ENCODE assay signal across 10 cellular contexts in the genomic region with DNA sequence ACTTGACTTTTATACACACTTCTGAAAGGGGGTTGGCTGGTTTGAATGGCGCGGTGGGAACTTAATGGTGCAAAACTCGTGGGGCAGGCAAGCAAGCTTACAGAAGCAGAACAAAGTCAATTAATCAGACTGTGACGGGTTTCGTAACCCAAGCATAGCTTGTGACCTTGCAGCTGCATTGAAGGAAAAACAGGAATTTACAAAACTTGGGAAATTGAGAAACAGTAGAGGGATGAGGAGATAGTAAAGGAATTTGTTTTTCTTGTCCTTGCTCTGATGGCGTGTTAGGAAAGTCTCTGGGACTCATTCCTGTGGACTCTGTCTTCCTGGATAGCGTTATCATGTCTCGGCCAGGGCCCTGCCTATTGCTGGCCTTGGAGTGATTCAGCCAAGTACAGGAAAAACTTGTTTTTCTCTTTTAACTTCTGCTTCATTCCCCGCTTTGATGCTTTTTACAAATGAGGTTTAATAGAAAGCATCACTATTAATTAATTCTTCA.
DNase-seq lines count a peak whose midpoint lies in the region; ATAC-seq, FAIRE-seq and TF ChIP-seq lines count a peak whose summit lies in the region.
"Had no signal": no experiment of that assay in that cellular context is flagged by ENCODE, and none has a peak within 500 bp of the region (broad histone marks: within the 10 kb centered on the region; RNA-seq: fewer than 3 reads in every experiment).

No MANE protein-coding gene starts in this region.

- no peak for TF ChIP-seq POLR2A in prostate gland (IDR thresholded peaks at IDR 0.05)

- H3K4me3 ChIP-seq in HL-60 (replicated peaks; ENCODE audit: insufficient read depth, low read length) (no peak overlapping the region), astrocyte (ENCODE audit: insufficient read depth, low read depth, low read length) (no peak overlapping the region), right cardiac atrium (ENCODE audit: low read length) (no peak overlapping the region), subcutaneous abdominal adipose tissue (ENCODE audit: low read depth in 1 of 5, low read length in 5 of 5) (no peak overlapping the region), prostate gland (no peak overlapping the region)

- peaks cover 2% of the 10 kb centered on the region for H3K36me3 Mint-ChIP-seq in astrocyte (ENCODE audit: low read depth, unreplicated experiment)
- H3K36me3 Mint-ChIP-seq in stimulated activated effector memory CD8-positive, alpha-beta T cell treated with anti-CD3 and anti-CD28 coated beads, Interleukin-12 subunit alpha, Interleukin-12 subunit beta, amount 100 ng/mL, for 72 hours, result no peaks in the 10 kb centered on the region
- no peaks in the 10 kb centered on the region for H3K36me3 Mint-ChIP-seq in natural killer cell
- H3K36me3 Mint-ChIP-seq: activated naive CD8-positive, alpha-beta T cell treated with anti-CD3 and anti-CD28 coated beads, Interleukin-2, amount 10 ng/mL, durations not matched to agents 7 days and 5 days had no signal

- H3K4me1 Mint-ChIP-seq in astrocyte (ENCODE audit: low read depth, unreplicated experiment), result peaks cover 38% of the 10 kb centered on the region
- H3K4me1 Mint-ChIP-seq in stimulated activated effector memory CD8-positive, alpha-beta T cell treated with anti-CD3 and anti-CD28 coated beads, Interleukin-12 subunit alpha, Interleukin-12 subunit beta, amount 100 ng/mL, for 72 hours, result no peaks in the 10 kb centered on the region
- H3K4me1 Mint-ChIP-seq in natural killer cell, result no peaks in the 10 kb centered on the region
- H3K4me1 Mint-ChIP-seq: activated naive CD8-positive, alpha-beta T cell treated with anti-CD3 and anti-CD28 coated beads, Interleukin-2, amount 10 ng/mL, durations not matched to agents 7 days and 5 days had no signal

- peak in 1 of 2 experiments; percentile 82 for DNase-seq in HL-60 (ENCODE audit: low read depth in 1 of 2, low spot score in 1 of 2)
- peak; percentile 95 for DNase-seq in astrocyte (ENCODE audit: low read depth)
- DNase-seq in right cardiac atrium, result peak; percentile 40 to 66 (median 41)
- no peak for DNase-seq in prostate gland (ENCODE audit: low spot score)
- no peak for DNase-seq in stimulated activated effector memory CD8-positive, alpha-beta T cell treated with anti-CD3 and anti-CD28 coated beads, Interleukin-12 subunit alpha, Interleukin-12 subunit beta, amount 100 ng/mL, for 72 hours (ENCODE audit: low spot score in 2 of 2)
- DNase-seq in natural killer cell, result no peak
- DNase-seq: activated naive CD8-positive, alpha-beta T cell treated with anti-CD3 and anti-CD28 coated beads, Interleukin-2, amount 10 ng/mL, durations not matched to agents 7 days and 5 days; NCI-H1092 had no signal

- H3K9me3 Mint-ChIP-seq in astrocyte (ENCODE audit: unreplicated experiment), result no peaks in the 10 kb centered on the region
- peaks cover 13% of the 10 kb centered on the region for H3K9me3 Mint-ChIP-seq in stimulated activated effector memory CD8-positive, alpha-beta T cell treated with anti-CD3 and anti-CD28 coated beads, Interleukin-12 subunit alpha, Interleukin-12 subunit beta, amount 100 ng/mL, for 72 hours
- peaks cover 5 to 9% of the 10 kb centered on the region in 2 donors for H3K9me3 Mint-ChIP-seq in natural killer cell

- WGBS in right cardiac atrium, result 55% methylated on average over 9 of the region's 9 CpGs
- WGBS in prostate gland, result 51% methylated on average over 9 of the region's 9 CpGs

- peak; percentile 82 to 92 for ATAC-seq in right cardiac atrium
- no peak for ATAC-seq in GM21717 (IDR thresholded peaks at IDR 0.05; ENCODE audit: unreplicated experiment)
- no peak for ATAC-seq in stimulated activated effector memory CD8-positive, alpha-beta T cell treated with anti-CD3 and anti-CD28 coated beads, Interleukin-12 subunit alpha, Interleukin-12 subunit beta, amount 100 ng/mL, for 72 hours
- no peak for ATAC-seq in natural killer cell

- H3K79me2 ChIP-seq in astrocyte (ENCODE audit: insufficient read depth, low read length), result no peaks in the 10 kb centered on the region

- H4K20me1 ChIP-seq in astrocyte (ENCODE audit: insufficient read depth, low read length), result no peaks in the 10 kb centered on the region

- no peak overlapping the region for H2AFZ ChIP-seq in astrocyte (ENCODE audit: low read depth, low read length)

- H3K27me3 ChIP-seq in HL-60 (ENCODE audit: insufficient read depth, poor library complexity, severe bottlenecking) (no peaks in the 10 kb centered on the region), astrocyte (ENCODE audit: insufficient read depth, low read length) (no peaks in the 10 kb centered on the region), right cardiac atrium (ENCODE audit: control insufficient read depth, insufficient read depth) (no peaks in the 10 kb centered on the region), subcutaneous abdominal adipose tissue (ENCODE audit: control insufficient read depth in 5 of 5, insufficient read depth in 4 of 5, low read length in 5 of 5) (no peaks in the 10 kb centered on the region), prostate gland (replicated peaks; ENCODE audit: insufficient read depth) (no peaks in the 10 kb centered on the region)

- H3K4me1 ChIP-seq in astrocyte (ENCODE audit: insufficient read depth, low read length) (peaks cover 13% of the 10 kb centered on the region), right cardiac atrium (ENCODE audit: control insufficient read depth, insufficient read depth, low read length) (no peaks in the 10 kb centered on the region), subcutaneous abdominal adipose tissue (ENCODE audit: control insufficient read depth in 5 of 5, insufficient read depth in 5 of 5, low read length in 5 of 5) (peaks cover 0 to 38% (median 15%) of the 10 kb centered on the region in 5 donors), prostate gland (replicated peaks) (no peaks in the 10 kb centered on the region)

- no peak overlapping the region for H3K9ac ChIP-seq in astrocyte (ENCODE audit: low read length)
- peak overlapping the region in 1 of 5 donors; percentile 74 for H3K9ac ChIP-seq in subcutaneous abdominal adipose tissue (ENCODE audit: low read length in 5 of 5)

- H3K27ac ChIP-seq in HL-60 (replicated peaks) (peak overlapping the region; percentile 78), astrocyte (ENCODE audit: low read depth, low read length) (peak overlapping the region; percentile 62), right cardiac atrium (ENCODE audit: low read length) (no peak overlapping the region), subcutaneous abdominal adipose tissue (ENCODE audit: low read depth, low read length) (peak overlapping the region; percentile 88), prostate gland (no peak overlapping the region)

- H3K9me3 ChIP-seq in astrocyte (ENCODE audit: insufficient read depth, low read depth, low read length) (no peaks in the 10 kb centered on the region), right cardiac atrium (ENCODE audit: control insufficient read depth, low read length) (no peaks in the 10 kb centered on the region), subcutaneous abdominal adipose tissue (ENCODE audit: control insufficient read depth in 5 of 5, low read length in 5 of 5) (no peaks in the 10 kb centered on the region), prostate gland (no peaks in the 10 kb centered on the region)

- H3K36me3 ChIP-seq in astrocyte (ENCODE audit: insufficient read depth, low read length) (no peaks in the 10 kb centered on the region), subcutaneous abdominal adipose tissue (ENCODE audit: control insufficient read depth in 5 of 5, insufficient read depth in 5 of 5, low read length in 5 of 5) (no peaks in the 10 kb centered on the region), prostate gland (no peaks in the 10 kb centered on the region)

- H3K27me3 Mint-ChIP-seq in astrocyte (ENCODE audit: low read depth, unreplicated experiment), result no peaks in the 10 kb centered on the region
- no peaks in the 10 kb centered on the region for H3K27me3 Mint-ChIP-seq in natural killer cell (ENCODE audit: low read depth in 2 of 2)
- H3K27me3 Mint-ChIP-seq: activated naive CD8-positive, alpha-beta T cell treated with anti-CD3 and anti-CD28 coated beads, Interleukin-2, amount 10 ng/mL, durations not matched to agents 7 days and 5 days had no signal

- intact Hi-C loops in right cardiac atrium (cut with DNase I) (no loop called here), prostate gland (cut with DNase I) (no loop called here), natural killer cell (cut with micrococcal nuclease) (no loop called here)

- TF ChIP-seq CTCF in HL-60 (IDR thresholded peaks at IDR 0.05; ENCODE audit: insufficient read depth, low read length) (no peak), astrocyte (IDR thresholded peaks at IDR 0.05; ENCODE audit: insufficient read depth, low read depth, low read length) (no peak), prostate gland (IDR thresholded peaks at IDR 0.05) (no peak), natural killer cell (IDR thresholded peaks at IDR 0.05) (no peak)

- peak overlapping the region; percentile 26 for H3K4me2 ChIP-seq in astrocyte (ENCODE audit: low read length)

- peak overlapping the region; percentile 88 for H3K27ac Mint-ChIP-seq in astrocyte (ENCODE audit: unreplicated experiment)
- no peak overlapping the region for H3K27ac Mint-ChIP-seq in stimulated activated effector memory CD8-positive, alpha-beta T cell treated with anti-CD3 and anti-CD28 coated beads, Interleukin-12 subunit alpha, Interleukin-12 subunit beta, amount 100 ng/mL, for 72 hours
- H3K27ac Mint-ChIP-seq in natural killer cell, result no peak overlapping the region
- H3K27ac Mint-ChIP-seq: activated naive CD8-positive, alpha-beta T cell treated with anti-CD3 and anti-CD28 coated beads, Interleukin-2, amount 10 ng/mL, durations not matched to agents 7 days and 5 days had no signal

- H3K4me3 Mint-ChIP-seq in astrocyte (ENCODE audit: unreplicated experiment) (no peak overlapping the region), natural killer cell (no peak overlapping the region)
- H3K4me3 Mint-ChIP-seq in stimulated activated effector memory CD8-positive, alpha-beta T cell treated with anti-CD3 and anti-CD28 coated beads, Interleukin-12 subunit alpha, Interleukin-12 subunit beta, amount 100 ng/mL, for 72 hours, result no peak overlapping the region
- H3K4me3 Mint-ChIP-seq: activated naive CD8-positive, alpha-beta T cell treated with anti-CD3 and anti-CD28 coated beads, Interleukin-2, amount 10 ng/mL, durations not matched to agents 7 days and 5 days had no signal

- FAIRE-seq in astrocyte (lab: Jason Lieb, UNC), result peak; percentile 78

Comparison
In these comparisons a context has a peak if more than half of its experiments do, and no peak if none do; other contexts are left out.
1. DNase-seq: peak in astrocyte (single experiment) and right cardiac atrium (3 of 3); none in prostate gland (single experiment), stimulated activated effector memory CD8-positive, alpha-beta T cell treated with anti-CD3 and anti-CD28 coated beads, Interleukin-12 subunit alpha, Interleukin-12 subunit beta, amount 100 ng/mL, for 72 hours (0 of 2) and natural killer cell (single experiment).
2. H3K27ac ChIP-seq: peak in HL-60 (single experiment), astrocyte (single experiment) and subcutaneous abdominal adipose tissue (single experiment); none in right cardiac atrium (single experiment) and prostate gland (0 of 2).
3. ATAC-seq: peak in right cardiac atrium (2 of 2); none in GM21717 (single experiment), stimulated activated effector memory CD8-positive, alpha-beta T cell treated with anti-CD3 and anti-CD28 coated beads, Interleukin-12 subunit alpha, Interleukin-12 subunit beta, amount 100 ng/mL, for 72 hours (single experiment) and natural killer cell (0 of 3).